9 cellular contexts compared by ENCODE assay signal in the genomic region with DNA sequence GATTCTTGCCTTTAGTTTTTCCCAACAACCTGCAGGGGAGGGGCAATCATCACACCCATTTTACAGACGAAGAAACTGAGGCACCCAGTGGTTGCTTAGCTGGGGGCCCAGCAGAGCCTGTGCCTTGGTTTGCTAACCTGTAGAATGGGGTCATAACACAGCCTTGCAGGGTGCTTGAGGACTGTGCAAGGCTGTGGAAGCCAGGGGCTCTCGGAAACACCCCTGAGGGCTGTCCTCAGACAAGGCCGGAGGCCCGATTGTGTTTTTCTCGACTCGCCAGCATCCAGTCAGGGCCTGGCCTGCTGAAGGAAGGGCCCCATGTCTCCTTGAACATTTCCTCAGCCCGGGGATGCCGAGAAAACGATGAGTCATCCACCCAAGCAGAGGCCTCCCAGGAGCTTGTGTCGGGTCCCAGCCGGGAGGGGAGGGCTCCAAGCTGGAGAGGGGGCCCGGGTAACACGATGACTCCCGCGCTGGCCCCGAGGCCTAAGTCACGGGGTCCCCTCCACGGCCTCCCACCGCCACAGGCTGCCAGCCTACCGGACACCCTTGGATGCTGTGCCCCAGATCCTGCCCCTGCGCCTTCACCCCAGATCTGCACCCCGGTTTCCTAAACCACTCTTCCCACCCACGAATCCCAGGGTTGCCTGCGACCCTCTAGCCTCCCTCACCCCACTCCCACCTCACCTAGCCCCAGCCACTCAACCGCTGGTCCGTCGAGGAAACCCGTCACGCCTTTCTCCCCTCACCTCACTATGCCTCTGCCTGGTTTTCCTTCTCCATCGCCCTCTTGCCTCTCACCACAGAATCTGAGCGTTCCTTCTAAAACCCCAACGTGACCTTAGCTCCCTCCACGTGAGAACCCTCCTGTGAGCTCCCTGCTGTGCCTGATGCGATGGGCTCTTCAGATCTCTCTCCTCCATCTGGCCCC. TPM values are rescaled to one million over a fixed set of nuclear protein-coding genes. Genes with fewer than 3 reads are reported as not detected.
DNase-seq lines count a peak whose midpoint lies in the region; ATAC-seq lines count a peak whose summit lies in the region.
"Had no signal": no experiment of that assay in that cellular context is flagged by ENCODE, and none has a peak within 500 bp of the region (broad histone marks: within the 10 kb centered on the region; RNA-seq: fewer than 3 reads in every experiment).

No MANE protein-coding gene starts in this region.

- H3K27ac Mint-ChIP-seq in natural killer cell treated with Interleukin-12 subunit alpha and Interleukin-12 subunit beta and Interleukin-15 and Interleukin-18, amount 100 ng/mL, for 72 hours, result no peak overlapping the region
- H3K27ac Mint-ChIP-seq: memory B cell had no signal

- no peaks in the 10 kb centered on the region for H3K9me3 Mint-ChIP-seq in natural killer cell treated with Interleukin-12 subunit alpha and Interleukin-12 subunit beta and Interleukin-15 and Interleukin-18, amount 100 ng/mL, for 72 hours
- H3K9me3 Mint-ChIP-seq: memory B cell had no signal

- H3K27me3 Mint-ChIP-seq in natural killer cell treated with Interleukin-12 subunit alpha and Interleukin-12 subunit beta and Interleukin-15 and Interleukin-18, amount 100 ng/mL, for 72 hours, result no peaks in the 10 kb centered on the region
- H3K27me3 Mint-ChIP-seq: memory B cell had no signal

- H3K27me3 ChIP-seq in H7 (ENCODE audit: control insufficient read depth, insufficient read depth, low read length), result no peaks in the 10 kb centered on the region

- no peaks in the 10 kb centered on the region for H3K36me3 Mint-ChIP-seq in natural killer cell treated with Interleukin-12 subunit alpha and Interleukin-12 subunit beta and Interleukin-15 and Interleukin-18, amount 100 ng/mL, for 72 hours
- H3K36me3 Mint-ChIP-seq: memory B cell had no signal

- DNase-seq in H7 (peak; percentile 85), RPMI7951 (ENCODE audit: low read depth) (peak; percentile 81), brain pericyte (ENCODE audit: low read depth, low spot score) (peak; percentile 92), DMS153 treated with DMSO at 0.1 percent for 48 hours (lab: John Stamatoyannopoulos, UW; ENCODE audit: unreplicated experiment) (no peak), KG1 (lab: John Stamatoyannopoulos, UW) (no peak)
- no peak for DNase-seq in natural killer cell treated with Interleukin-12 subunit alpha and Interleukin-12 subunit beta and Interleukin-15 and Interleukin-18, amount 100 ng/mL, for 72 hours (ENCODE audit: low spot score)

- H3K4me3 Mint-ChIP-seq in natural killer cell treated with Interleukin-12 subunit alpha and Interleukin-12 subunit beta and Interleukin-15 and Interleukin-18, amount 100 ng/mL, for 72 hours, result no peak overlapping the region
- H3K4me3 Mint-ChIP-seq: memory B cell had no signal

- no peaks in the 10 kb centered on the region for H3K36me3 ChIP-seq in H7 (replicated peaks; ENCODE audit: control insufficient read depth, insufficient read depth, low read length)

- peaks cover 37 to 44% of the 10 kb centered on the region in 2 donors for H3K4me1 Mint-ChIP-seq in natural killer cell treated with Interleukin-12 subunit alpha and Interleukin-12 subunit beta and Interleukin-15 and Interleukin-18, amount 100 ng/mL, for 72 hours (ENCODE audit: low read depth in 2 of 2)

- H3K4me3 ChIP-seq in H7 (ENCODE audit: insufficient read depth, low read depth, low read length), result no peak overlapping the region

- ATAC-seq in natural killer cell treated with Interleukin-12 subunit alpha and Interleukin-12 subunit beta and Interleukin-15 and Interleukin-18, amount 100 ng/mL, for 72 hours, result peak; percentile 67 to 68
- no peak for ATAC-seq in HG02610 (IDR thresholded peaks at IDR 0.05; ENCODE audit: unreplicated experiment)
- no peak for ATAC-seq in GM18520 (IDR thresholded peaks at IDR 0.05; ENCODE audit: unreplicated experiment)

RNA-seq across cellular contexts. Expression of a gene that starts 10.6 kb away (rescaled TPM):
- 26.6 and 28.1 TPM in 2 replicates for total RNA-seq in H7 (2014; rRNA removed; shearing (Covaris generic))
- total RNA-seq in RPMI7951 (2014; rRNA removed; shearing (Covaris generic)), result 8.7 and 11.2 TPM in 2 replicates
- total RNA-seq in natural killer cell treated with Interleukin-12 subunit alpha and Interleukin-12 subunit beta and Interleukin-15 and Interleukin-18, amount 100 ng/mL, for 72 hours, result 10 to 100 TPM; 20.0 to 20.1 TPM

Comparison
In these comparisons a context has a peak if more than half of its experiments do, and no peak if none do; other contexts are left out.
1. DNase-seq: peak in H7 (single experiment), RPMI7951 (single experiment) and brain pericyte (single experiment); none in natural killer cell treated with Interleukin-12 subunit alpha and Interleukin-12 subunit beta and Interleukin-15 and Interleukin-18, amount 100 ng/mL, for 72 hours (single experiment), DMS153 treated with DMSO at 0.1 percent for 48 hours (single experiment) and KG1 (single experiment).
2. ATAC-seq: peak in natural killer cell treated with Interleukin-12 subunit alpha and Interleukin-12 subunit beta and Interleukin-15 and Interleukin-18, amount 100 ng/mL, for 72 hours (2 of 2); none in HG02610 (single experiment) and GM18520 (single experiment).